ENCODE assay signal across 8 cellular contexts in the genomic region with DNA sequence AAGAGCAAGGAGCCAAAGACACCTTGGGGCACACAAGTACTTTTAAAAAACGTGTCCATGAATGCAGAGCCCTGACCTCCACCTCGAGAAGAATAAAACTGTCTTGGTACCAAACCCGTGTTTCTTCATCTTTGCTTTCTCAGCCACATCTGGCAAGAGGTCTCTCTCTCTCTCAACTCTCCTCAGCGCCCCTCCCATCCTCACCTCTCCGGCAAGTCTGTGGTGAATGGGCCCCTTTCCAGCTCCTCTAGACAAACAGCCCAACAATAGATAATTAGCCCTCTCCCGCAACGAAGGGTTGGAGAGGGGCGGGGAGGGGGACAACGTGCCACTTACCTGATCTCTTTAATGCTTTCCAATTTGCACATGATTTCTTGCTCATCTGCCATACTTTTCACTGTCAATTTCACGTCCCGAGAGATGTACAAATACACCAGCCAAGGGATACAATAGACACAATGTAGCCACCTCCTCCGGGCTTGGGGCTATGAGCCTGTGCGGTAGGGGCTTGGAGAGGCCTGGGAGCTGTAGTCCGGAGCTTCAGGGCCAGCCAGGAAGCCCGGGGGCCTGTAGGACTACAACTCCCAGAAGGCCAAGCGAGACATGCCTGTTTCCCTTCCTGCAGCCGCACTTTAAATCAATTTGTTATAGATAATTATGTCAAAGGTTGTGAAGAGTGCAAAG. TPM values are rescaled to one million over a fixed set of nuclear protein-coding genes. Genes with fewer than 3 reads are reported as not detected.
A peak's percentile ranks its signal among the peaks of the same experiment; 100 is the strongest.
DNase-seq lines count a peak whose midpoint lies in the region; ATAC-seq and TF ChIP-seq lines count a peak whose summit lies in the region.

A gene with protein sequence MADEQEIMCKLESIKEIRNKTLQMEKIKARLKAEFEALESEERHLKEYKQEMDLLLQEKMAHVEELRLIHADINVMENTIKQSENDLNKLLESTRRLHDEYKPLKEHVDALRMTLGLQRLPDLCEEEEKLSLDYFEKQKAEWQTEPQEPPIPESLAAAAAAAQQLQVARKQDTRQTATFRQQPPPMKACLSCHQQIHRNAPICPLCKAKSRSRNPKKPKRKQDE (minus strand): TSS at position 462 of the 684 bp plus-strand sequence. CDS start 73 bp downstream, at position 389.

- no peak for TF ChIP-seq CTCF in fibroblast of the aortic adventitia (IDR thresholded peaks at IDR 0.05; ENCODE audit: insufficient read depth, low read length)
- TF ChIP-seq CTCF in nephron (IDR thresholded peaks at IDR 0.05; ENCODE audit: unreplicated experiment in 3 of 3): no peak
- no peak for TF ChIP-seq CTCF in stomach (IDR thresholded peaks at IDR 0.05)

- H3K4me1 Mint-ChIP-seq in nephron: no peaks in the 10 kb centered on the region

- H3K36me3 Mint-ChIP-seq in nephron (ENCODE audit: low read depth): peaks cover 42% of the 10 kb centered on the region

- TF ChIP-seq EP300 in stomach (IDR thresholded peaks at IDR 0.05): no peak

- peaks cover 34% of the 10 kb centered on the region for H3K9me3 Mint-ChIP-seq in nephron

- H3K4me3 ChIP-seq in ACC112 (ENCODE audit: low read depth, low read length): peak within 1 kb of the TSS; percentile 95
- peak within 1 kb of the TSS; percentile 69 for H3K4me3 ChIP-seq in fibroblast of the aortic adventitia (ENCODE audit: low read depth, low read length)
- peak within 1 kb of the TSS; percentile 41 to 69 (median 60) for H3K4me3 ChIP-seq in stomach

- ATAC-seq in GM19025 (IDR thresholded peaks at IDR 0.05; ENCODE audit: low read depth, unreplicated experiment) (peak; percentile 100), HG03342 (IDR thresholded peaks at IDR 0.05; ENCODE audit: unreplicated experiment) (peak; percentile 99)

- H3K36me3 ChIP-seq in ACC112 (ENCODE audit: insufficient read depth, low read length) (no peaks in the 10 kb centered on the region), stomach (no peaks in the 10 kb centered on the region)

- DNase-seq in RKO (ENCODE audit: low spot score): peak; percentile 80
- DNase-seq in activated T-helper 9 cell treated with anti-CD3 and anti-CD28 coated beads, Interleukin-2, amount 50 U/mL, for 16 hours (ENCODE audit: low read depth): peak; percentile 45
- peak; percentile 66 for DNase-seq in fibroblast of the aortic adventitia (ENCODE audit: low read depth)
- DNase-seq in stomach: peak; percentile 75

- peak within 1 kb of the TSS; percentile 75 for H2AFZ ChIP-seq in ACC112 (ENCODE audit: low read length, unreplicated experiment)

- H3K79me2 ChIP-seq in ACC112 (ENCODE audit: control insufficient read depth, insufficient read depth, low read length, unreplicated experiment): peaks cover 8% of the 10 kb centered on the region

- TF ChIP-seq POLR2A in stomach (IDR thresholded peaks at IDR 0.05): no peak

- peak within 1 kb of the TSS; percentile 64 to 94 (median 84) for H3K27ac Mint-ChIP-seq in nephron

- H3K4me1 ChIP-seq in ACC112 (ENCODE audit: control insufficient read depth, insufficient read depth, low read length, unreplicated experiment): no peaks in the 10 kb centered on the region
- H3K4me1 ChIP-seq in stomach: peaks cover 0 to 6% (median 2%) of the 10 kb centered on the region in 4 donors

- H3K4me3 Mint-ChIP-seq in nephron: peak within 1 kb of the TSS; percentile 96 to 97 (median 96)

- no peaks in the 10 kb centered on the region for H3K9me3 ChIP-seq in stomach

- intact Hi-C loops in stomach (cut with DNase I; ENCODE audit: low total_unique reads): no loop called here

- H3K27me3 Mint-ChIP-seq in nephron (ENCODE audit: low read depth): no peaks in the 10 kb centered on the region

- H3K27me3 ChIP-seq in ACC112 (ENCODE audit: insufficient read depth, low read length) (no peaks in the 10 kb centered on the region), stomach (no peaks in the 10 kb centered on the region)

- no peak within 1 kb of the TSS for H3K27ac ChIP-seq in ACC112 (ENCODE audit: low read depth, low read length)
- peak within 1 kb of the TSS in 4 of 5 donors; percentile 15 to 50 (median 36) for H3K27ac ChIP-seq in stomach

- WGBS in stomach, 5 donors: 0 to 29% (median 3%) methylated on average over 17 of the region's 17 CpGs

RNA-seq across cellular contexts. Expression of the gene that starts here (rescaled TPM):
- 7.5 and 13.2 TPM in 2 replicates for total RNA-seq in fibroblast of the aortic adventitia (ENCODE audit: low replicate concordance)
- 1 to 10 TPM; 2.2 to 8.1 (median 4.5) TPM for total RNA-seq in stomach
- polyA plus RNA-seq in stomach: 1 to 10 TPM; 4.0 to 7.5 (median 5.3) TPM
